15 cellular contexts compared by ENCODE assay signal in genomic region chr2:73892631-73893329, GRCh38. TPM values are rescaled to one million over a fixed set of nuclear protein-coding genes. Genes with fewer than 3 reads are reported as not detected.
DNase-seq lines count a peak whose midpoint lies in the region; ATAC-seq and TF ChIP-seq lines count a peak whose summit lies in the region.
"Had no signal": no experiment of that assay in that cellular context is flagged by ENCODE, and none has a peak within 500 bp of the region (broad histone marks: within the 10 kb centered on the region; RNA-seq: fewer than 3 reads in every experiment).

ACTG2 (plus strand) TSS chr2:73893008; CDS start chr2:73901312, 8,304 bp downstream.

- H3K9me3 ChIP-seq in adipocyte (ENCODE audit: control insufficient read depth, low read length), result no peaks in the 10 kb centered on the region
- no peaks in the 10 kb centered on the region for H3K9me3 ChIP-seq in iPS-20b (ENCODE audit: insufficient read depth, low read depth, low read length)
- H3K9me3 ChIP-seq in smooth muscle cell (replicated peaks; ENCODE audit: low read depth), result no peaks in the 10 kb centered on the region

- H3K79me2 ChIP-seq in GM23338 (replicated peaks; ENCODE audit: insufficient read depth) (no peaks in the 10 kb centered on the region), smooth muscle cell (ENCODE audit: low read depth) (peaks cover 7% of the 10 kb centered on the region)

- H3K4me1 Mint-ChIP-seq in GM23338, result peaks cover 11% of the 10 kb centered on the region
- peaks cover 23 to 53% (median 28%) of the 10 kb centered on the region in 3 donors for H3K4me1 Mint-ChIP-seq in T-cell

- H2AFZ ChIP-seq in GM23338 (peak within 1 kb of the TSS; percentile 89), smooth muscle cell (ENCODE audit: low read depth) (peak within 1 kb of the TSS; percentile 45)

- ATAC-seq in GM23338 (peak; percentile 51), T-cell (replicated peaks in 1 of 4) (no peak), HG02610 (IDR thresholded peaks at IDR 0.05; ENCODE audit: unreplicated experiment) (no peak), HG03139 (IDR thresholded peaks at IDR 0.05; ENCODE audit: unreplicated experiment) (no peak)

- H3K36me3 ChIP-seq in GM23338 (ENCODE audit: insufficient read depth) (no peaks in the 10 kb centered on the region), adipocyte (ENCODE audit: control insufficient read depth, insufficient read depth, low read length, severe bottlenecking) (no peaks in the 10 kb centered on the region), iPS-20b (ENCODE audit: insufficient read depth, low read depth, low read length) (no peaks in the 10 kb centered on the region), smooth muscle cell (ENCODE audit: low read depth) (no peaks in the 10 kb centered on the region)

- DNase-seq in GM23338 (ENCODE audit: low spot score) (no peak), adipocyte (ENCODE audit: low read depth) (peak; percentile 29), smooth muscle cell (lab: John Stamatoyannopoulos, UW; ENCODE audit: unreplicated experiment) (no peak), T-cell (no peak), SHP77 (lab: John Stamatoyannopoulos, UW) (no peak)
- DNase-seq: activated CD4-positive, CD25-positive, alpha-beta regulatory T cell; CD4-positive, alpha-beta memory T cell; cortex of kidney; NCI-H526 treated with DMSO at 0.1 percent for 48 hours; right cardiac atrium; Right ventricle myocardium superior had no signal

- no peaks in the 10 kb centered on the region for H3K27me3 ChIP-seq in GM23338 (ENCODE audit: insufficient read depth)
- peaks cover 48% of the 10 kb centered on the region for H3K27me3 ChIP-seq in adipocyte (replicated peaks; ENCODE audit: control insufficient read depth, insufficient read depth, low read length)
- H3K27me3 ChIP-seq in iPS-20b (ENCODE audit: insufficient read depth, low read length), result no peaks in the 10 kb centered on the region
- H3K27me3 ChIP-seq in smooth muscle cell (ENCODE audit: low read depth), result no peaks in the 10 kb centered on the region

- H3K4me3 Mint-ChIP-seq in GM23338 (no peak within 1 kb of the TSS), T-cell (no peak within 1 kb of the TSS)
- H3K4me3 Mint-ChIP-seq: CD4-positive, alpha-beta memory T cell had no signal

- no peaks in the 10 kb centered on the region for H3K4me1 ChIP-seq in GM23338 (ENCODE audit: insufficient read depth)
- peaks cover 16% of the 10 kb centered on the region for H3K4me1 ChIP-seq in adipocyte (ENCODE audit: control insufficient read depth, insufficient read depth, low read length)
- peaks cover 5% of the 10 kb centered on the region; the same call in 1 of the 2 replicates for H3K4me1 ChIP-seq in iPS-20b (ENCODE audit: insufficient read depth, low read length)
- H3K4me1 ChIP-seq in smooth muscle cell (ENCODE audit: low read depth), result peaks cover 6% of the 10 kb centered on the region

- H3K9ac ChIP-seq in adipocyte (ENCODE audit: low read length), result no peak within 1 kb of the TSS
- peak within 1 kb of the TSS; percentile 54; the same call in 1 of the 2 replicates for H3K9ac ChIP-seq in iPS-20b (ENCODE audit: low read depth, low read length)
- H3K9ac ChIP-seq in smooth muscle cell (ENCODE audit: low read depth), result no peak within 1 kb of the TSS

- H3K4me3 ChIP-seq in GM23338, result no peak within 1 kb of the TSS
- no peak within 1 kb of the TSS for H3K4me3 ChIP-seq in adipocyte (ENCODE audit: low read length)
- H3K4me3 ChIP-seq in iPS-20b (ENCODE audit: low read length), result peak within 1 kb of the TSS; percentile 17; the same call in 1 of the 2 replicates
- peak within 1 kb of the TSS; percentile 2 for H3K4me3 ChIP-seq in smooth muscle cell

- H4K20me1 ChIP-seq in GM23338 (replicated peaks; ENCODE audit: insufficient read depth) (no peaks in the 10 kb centered on the region), smooth muscle cell (ENCODE audit: low read depth) (no peaks in the 10 kb centered on the region)

- CTCF ChIA-PET in T-cell (lab: Charles Lee), result no interaction called here

- TF ChIP-seq CTCF in GM23338 (conservative IDR thresholded peaks at IDR 0.05; ENCODE audit: low read depth in 2 of 2) (no peak), smooth muscle cell (IDR thresholded peaks at IDR 0.05; ENCODE audit: borderline replicate concordance, insufficient read depth, poor library complexity, severe bottlenecking) (no peak)

- no peaks in the 10 kb centered on the region for H3F3A ChIP-seq in GM23338 (replicated peaks; ENCODE audit: low read depth)
- no peaks in the 10 kb centered on the region for H3F3A ChIP-seq in smooth muscle cell (ENCODE audit: low read depth)

- no peaks in the 10 kb centered on the region for H3K9me3 Mint-ChIP-seq in GM23338
- no peaks in the 10 kb centered on the region for H3K9me3 Mint-ChIP-seq in T-cell
- H3K9me3 Mint-ChIP-seq: activated T-helper 2 cell treated with anti-CD3 and anti-CD28 coated beads, Interferon-gamma antibody, Interleukin-2, Interleukin-4, amounts not matched to agents 10 μg/mL and 5 μg/mL and 100 μg/mL, durations not matched to agents 14 hours and 24 hours and 36 hours had no signal

- H3K36me3 Mint-ChIP-seq in GM23338 (ENCODE audit: low read depth) (no peaks in the 10 kb centered on the region), T-cell (no peaks in the 10 kb centered on the region)
- H3K36me3 Mint-ChIP-seq: CD4-positive, alpha-beta memory T cell had no signal

- no peaks in the 10 kb centered on the region for H3K9me2 ChIP-seq in GM23338 (ENCODE audit: insufficient read depth)

- no peak within 1 kb of the TSS for H3K4me2 ChIP-seq in GM23338
- peak within 1 kb of the TSS; percentile 50 for H3K4me2 ChIP-seq in smooth muscle cell

- H3K27me3 Mint-ChIP-seq in GM23338 (ENCODE audit: insufficient read depth, low read depth, poor library complexity) (peaks cover 7% of the 10 kb centered on the region), T-cell (no peaks in the 10 kb centered on the region)

- H3K27ac ChIP-seq in GM23338 (ENCODE audit: low read depth) (no peak within 1 kb of the TSS), iPS-20b (ENCODE audit: low read length) (no peak within 1 kb of the TSS), smooth muscle cell (ENCODE audit: low read depth) (no peak within 1 kb of the TSS)

- H3K27ac Mint-ChIP-seq in GM23338, result no peak within 1 kb of the TSS
- H3K27ac Mint-ChIP-seq in T-cell, result no peak within 1 kb of the TSS
- H3K27ac Mint-ChIP-seq: activated T-helper 2 cell treated with anti-CD3 and anti-CD28 coated beads, Interferon-gamma antibody, Interleukin-2, Interleukin-4, amounts not matched to agents 10 μg/mL and 5 μg/mL and 100 μg/mL, durations not matched to agents 14 hours and 24 hours and 36 hours had no signal

- POLR2A ChIA-PET in T-cell (lab: Charles Lee), result interaction anchor here in 1 of 2 donors (0.6 kb wide), 1 partner anchor 313 kb away, joined by 3 read pairs; no protein-coding TSS in a partner anchor

- WGBS in smooth muscle cell (ENCODE audit: low lambda C conversion rate), result 56% methylated on average over 15 of the region's 15 CpGs

RNA-seq across cellular contexts. Expression of gene ACTG2, which starts in this region (rescaled TPM):
- 8.5 and 8.8 TPM in 2 replicates for total RNA-seq in GM23338 (2014; rRNA removed; shearing (Covaris generic))
- 6.3 and 8.0 TPM in 2 replicates for polyA plus RNA-seq in GM23338 (2016; fragmentation: Nextera tagmentation; extraction: Ambion mirVana)
- total RNA-seq in smooth muscle cell, result 201 and 323 TPM in 2 replicates
- 796 and 874 TPM in 2 replicates for polyA plus RNA-seq in smooth muscle cell
- 1 to 10 TPM in 1 of 5 donors, under 1 TPM in 2, not detected in 2; 0.79 to 1.3 (median 0.95) TPM for total RNA-seq in T-cell
- total RNA-seq: CD4-positive, alpha-beta memory T cell had no signal
- polyA plus RNA-seq: CD4-positive, alpha-beta memory T cell had no signal

Comparison
In these comparisons a context has a peak if more than half of its experiments do, and no peak if none do; other contexts are left out.
1. RNA of gene ACTG2 (total RNA-seq): 201 to 323 TPM in smooth muscle cell; 8.5 to 8.8 TPM in GM23338 and 0.79 to 1.3 TPM in T-cell; every median in the first group is over 10 times any median in the second.
2. RNA of gene ACTG2 (polyA plus RNA-seq): 796 to 874 TPM in smooth muscle cell; 6.3 to 8.0 TPM in GM23338; every median in the first group is over 10 times any median in the second.
3. H3K4me3 ChIP-seq: peak in iPS-20b (single experiment) and smooth muscle cell (single experiment); none in GM23338 (single experiment) and adipocyte (single experiment).